ENCODE assay signal across 8 cellular contexts in genomic region chr1:153742411-153743142, GRCh38. TPM values are rescaled to one million over a fixed set of nuclear protein-coding genes. Genes with fewer than 3 reads are reported as not detected.
DNase-seq lines count a peak whose midpoint lies in the region; ATAC-seq and TF ChIP-seq lines count a peak whose summit lies in the region.

No MANE protein-coding gene starts in this region.

- peaks cover 40% of the 10 kb centered on the region for H3K36me3 ChIP-seq in CD8-positive, alpha-beta T cell (ENCODE audit: insufficient read depth, low read length)
- H3K36me3 ChIP-seq in thyroid gland: peaks cover 20 to 48% of the 10 kb centered on the region in 2 donors

- TF ChIP-seq CTCF in CD8-positive, alpha-beta T cell (IDR thresholded peaks at IDR 0.05): no peak
- no peak for TF ChIP-seq CTCF in thyroid gland (IDR thresholded peaks at IDR 0.05)

- TF ChIP-seq POLR2A in thyroid gland (IDR thresholded peaks at IDR 0.05) (no peak), erythroblast (IDR thresholded peaks at IDR 0.05; ENCODE audit: low read length) (no peak)

- no peaks in the 10 kb centered on the region for H3K27me3 ChIP-seq in CD8-positive, alpha-beta T cell (ENCODE audit: insufficient read depth, low read length)
- H3K27me3 ChIP-seq in thyroid gland: no peaks in the 10 kb centered on the region

- POLR2A ChIA-PET in CD8-positive, alpha-beta T cell (lab: Charles Lee): interaction anchor here (0.5 to 1.5 kb wide), 2 partner anchors 15 to 149 kb away, joined by 3 to 4 read pairs; partner anchors contain the start of gene INTS3

- CTCF ChIA-PET in CD8-positive, alpha-beta T cell (lab: Charles Lee): no interaction called here

- H3K27ac Mint-ChIP-seq in CD8-positive, alpha-beta T cell: peak overlapping the region; percentile 4

- WGBS in thyroid gland, 2 donors: 54 to 84% methylated on average over 5 of the region's 5 CpGs

- H3K4me1 ChIP-seq in CD8-positive, alpha-beta T cell (ENCODE audit: insufficient read depth, low read length): no peaks in the 10 kb centered on the region
- peaks cover 4 to 29% of the 10 kb centered on the region in 2 donors for H3K4me1 ChIP-seq in thyroid gland

- H3K9me3 ChIP-seq in CD8-positive, alpha-beta T cell (ENCODE audit: low read length): no peaks in the 10 kb centered on the region
- H3K9me3 ChIP-seq in thyroid gland: no peaks in the 10 kb centered on the region

- no peak overlapping the region for H3K4me3 Mint-ChIP-seq in CD8-positive, alpha-beta T cell

- peaks cover 73% of the 10 kb centered on the region for H3K36me3 Mint-ChIP-seq in CD8-positive, alpha-beta T cell

- no peaks in the 10 kb centered on the region for H3K9me3 Mint-ChIP-seq in CD8-positive, alpha-beta T cell

- peaks cover 6% of the 10 kb centered on the region for H3K4me1 Mint-ChIP-seq in CD8-positive, alpha-beta T cell (ENCODE audit: low read depth)

- no peak for DNase-seq in CD8-positive, alpha-beta T cell
- DNase-seq in NCI-H526 (lab: John Stamatoyannopoulos, UW) (peak; percentile 42 to 68), iris pigment epithelial cell (ENCODE audit: low read depth) (peak; percentile 68), NCI-H2029 (lab: John Stamatoyannopoulos, UW) (no peak), thyroid gland (no peak), inferior parietal cortex (ENCODE audit: extremely low spot score) (no peak), erythroblast (lab: John Stamatoyannopoulos, UW) (no peak)

- intact Hi-C loops in CD8-positive, alpha-beta T cell (cut with DNase I, micrococcal nuclease): no loop called here
- intact Hi-C loops in thyroid gland (cut with DNase I): no loop called here

- H3K27ac ChIP-seq in CD8-positive, alpha-beta T cell (ENCODE audit: low read depth, low read length): no peak overlapping the region
- H3K27ac ChIP-seq in thyroid gland: peak overlapping the region in 1 of 3 donors; percentile 43

- no peaks in the 10 kb centered on the region for H3K27me3 Mint-ChIP-seq in CD8-positive, alpha-beta T cell (ENCODE audit: low read depth)

- ATAC-seq in CD8-positive, alpha-beta T cell: no peak
- peak; percentile 71 for ATAC-seq in GM21447 (IDR thresholded peaks at IDR 0.05; ENCODE audit: unreplicated experiment)

- no peak overlapping the region for H3K4me3 ChIP-seq in CD8-positive, alpha-beta T cell (ENCODE audit: low read depth, low read length)
- no peak overlapping the region for H3K4me3 ChIP-seq in thyroid gland (replicated peaks in 1 of 3)

RNA-seq across cellular contexts. Expression of gene INTS3, which starts 14.7 kb away (rescaled TPM):
- total RNA-seq in CD8-positive, alpha-beta T cell: 10 to 100 TPM; 21.6 to 23.5 TPM
- total RNA-seq in thyroid gland: 10 to 100 TPM; 50.0 to 60.9 (median 56.3) TPM

RNA-seq across cellular contexts. Expression of gene SLC27A3, which starts 32.6 kb away (rescaled TPM):
- 1 to 10 TPM; 6.5 to 6.6 TPM for total RNA-seq in CD8-positive, alpha-beta T cell
- 10 to 100 TPM; 14.4 to 32.5 (median 23.2) TPM for total RNA-seq in thyroid gland

Comparison
In these comparisons a context has a peak if more than half of its experiments do, and no peak if none do; other contexts are left out.
1. DNase-seq: peak in NCI-H526 (2 of 2) and iris pigment epithelial cell (single experiment); none in CD8-positive, alpha-beta T cell (0 of 7), NCI-H2029 (single experiment), thyroid gland (0 of 2), inferior parietal cortex (single experiment) and erythroblast (0 of 2).